ENCODE assay signal across 1 cellular context in the genomic region with DNA sequence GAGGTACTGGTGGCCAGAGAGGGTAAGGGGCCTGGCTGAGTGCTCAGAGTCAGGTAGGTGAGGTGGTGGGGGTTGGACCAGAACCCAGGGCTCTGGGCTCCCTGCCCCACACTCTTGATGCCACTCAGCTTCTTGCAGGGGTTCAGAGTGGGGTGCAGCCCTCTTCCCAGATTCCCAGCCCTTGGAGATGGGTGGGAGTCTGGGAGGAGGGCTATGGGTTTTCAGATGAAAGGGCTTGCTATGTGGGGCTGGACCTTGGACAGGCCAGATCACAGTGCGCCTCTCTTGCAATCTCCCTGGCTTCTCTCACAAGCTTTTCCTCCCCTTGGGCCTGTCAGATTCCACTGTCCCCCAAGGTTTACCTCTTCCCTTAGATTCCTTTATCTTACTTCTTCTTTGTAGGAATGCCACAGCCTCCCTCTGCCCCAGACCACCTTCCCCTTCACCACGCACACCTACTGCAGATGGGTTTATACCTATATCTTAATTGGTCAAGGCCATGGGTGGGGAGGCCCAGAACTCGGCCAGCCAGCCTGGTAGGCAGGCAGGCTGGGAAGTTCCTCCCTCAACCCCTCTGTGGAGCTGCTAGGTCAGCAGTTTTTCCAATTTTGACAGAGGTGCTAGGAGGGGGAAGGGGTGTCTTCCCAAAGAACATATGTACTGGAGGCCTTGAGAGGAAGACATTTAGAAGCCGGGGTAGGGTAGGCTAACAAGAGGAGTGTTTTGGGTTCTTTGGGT.
TF ChIP-seq lines count a peak whose summit lies in the region.

No MANE protein-coding gene starts in this region.

TF ChIP-seq in endothelial cell of umbilical vein, 7 proteins besides CTCF, POLR2A, EP300 and RAD21:
- no peak for TF ChIP-seq MYC (IDR thresholded peaks at IDR 0.05; ENCODE audit: low read depth, low read length)
